Comparison of ENCODE assay signal across 8 cellular contexts in the genomic region with DNA sequence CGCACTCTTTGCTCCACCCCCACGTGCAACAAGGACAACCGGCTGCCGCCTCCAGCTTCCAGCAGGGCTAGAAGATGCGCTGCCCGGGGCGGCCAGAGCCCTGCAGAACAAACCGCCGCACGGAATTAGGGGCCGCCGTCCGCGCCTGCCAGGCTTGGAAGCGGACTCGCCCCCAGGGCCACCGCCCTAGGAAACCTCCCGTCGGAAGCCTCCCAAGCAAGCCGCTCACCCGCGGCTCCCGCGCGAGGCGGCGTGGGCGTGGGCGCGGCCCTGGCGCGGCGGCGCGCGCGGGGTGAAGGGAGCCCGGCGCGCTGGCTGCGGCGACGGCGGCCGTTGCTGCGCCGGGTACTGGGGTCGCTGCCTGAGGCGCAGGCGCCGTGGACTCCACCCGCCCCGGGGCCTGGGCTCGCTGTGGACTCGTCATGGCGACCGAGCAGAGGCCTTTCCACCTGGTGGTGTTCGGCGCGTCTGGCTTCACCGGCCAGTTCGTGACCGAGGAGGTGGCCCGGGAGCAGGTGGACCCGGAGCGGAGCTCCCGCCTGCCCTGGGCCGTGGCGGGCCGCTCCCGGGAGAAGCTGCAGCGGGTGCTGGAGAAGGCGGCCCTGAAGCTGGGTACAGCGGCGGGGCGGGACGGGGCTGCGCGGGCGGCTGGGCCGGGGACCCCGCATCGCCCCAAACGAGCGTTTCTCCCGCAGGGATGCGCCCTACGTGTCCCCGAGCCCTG. TPM values are rescaled to one million over a fixed set of nuclear protein-coding genes. Genes with fewer than 3 reads are reported as not detected.
DNase-seq lines count a peak whose midpoint lies in the region; ATAC-seq and TF ChIP-seq lines count a peak whose summit lies in the region.

A gene with protein sequence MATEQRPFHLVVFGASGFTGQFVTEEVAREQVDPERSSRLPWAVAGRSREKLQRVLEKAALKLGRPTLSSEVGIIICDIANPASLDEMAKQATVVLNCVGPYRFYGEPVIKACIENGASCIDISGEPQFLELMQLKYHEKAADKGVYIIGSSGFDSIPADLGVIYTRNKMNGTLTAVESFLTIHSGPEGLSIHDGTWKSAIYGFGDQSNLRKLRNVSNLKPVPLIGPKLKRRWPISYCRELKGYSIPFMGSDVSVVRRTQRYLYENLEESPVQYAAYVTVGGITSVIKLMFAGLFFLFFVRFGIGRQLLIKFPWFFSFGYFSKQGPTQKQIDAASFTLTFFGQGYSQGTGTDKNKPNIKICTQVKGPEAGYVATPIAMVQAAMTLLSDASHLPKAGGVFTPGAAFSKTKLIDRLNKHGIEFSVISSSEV (plus strand): TSS at position 409 of the 724 bp plus-strand sequence. CDS start 14 bp downstream, at position 423.

- TF ChIP-seq POLR2A in Raji (IDR thresholded peaks at IDR 0.05; ENCODE audit: insufficient read depth, low read depth, low read length), result peak; percentile 64

- no peak within 1 kb of the TSS for H3K27ac ChIP-seq in KMS-11
- peak within 1 kb of the TSS; percentile 82 for H3K27ac ChIP-seq in neural cell (ENCODE audit: low read length)
- peak within 1 kb of the TSS; percentile 71 for H3K27ac ChIP-seq in stomach smooth muscle (ENCODE audit: low read length)

- peak; percentile 95 for ATAC-seq in GM21737 (IDR thresholded peaks at IDR 0.05; ENCODE audit: unreplicated experiment)

- H3K9me3 ChIP-seq in neural cell (ENCODE audit: low read length) (no peaks in the 10 kb centered on the region), stomach smooth muscle (ENCODE audit: control insufficient read depth in 2 of 2, low read length in 2 of 2) (no peaks in the 10 kb centered on the region)

- H4K20me1 ChIP-seq in KMS-11 (ENCODE audit: insufficient read depth) (no peaks in the 10 kb centered on the region), neural cell (ENCODE audit: insufficient read depth) (no peaks in the 10 kb centered on the region)

- H3F3A ChIP-seq in neural cell (ENCODE audit: insufficient read depth, low read length, poor library complexity, severe bottlenecking), result no peaks in the 10 kb centered on the region

- TF ChIP-seq CTCF in KMS-11 (conservative IDR thresholded peaks at IDR 0.05; ENCODE audit: low read depth, low read length), result no peak
- peak; percentile 15 for TF ChIP-seq CTCF in neural cell (IDR thresholded peaks at IDR 0.05; ENCODE audit: poor library complexity, severe bottlenecking)

- no peak within 1 kb of the TSS for H3K4me3 ChIP-seq in KMS-11 (IDR thresholded peaks at IDR 0.05; ENCODE audit: insufficient read depth, low read depth, low read length)
- H3K4me3 ChIP-seq in neural cell (ENCODE audit: low read length), result peak within 1 kb of the TSS; percentile 97
- peak within 1 kb of the TSS; percentile 86 to 88 for H3K4me3 ChIP-seq in stomach smooth muscle (ENCODE audit: low read length in 2 of 2)

- TF ChIP-seq EP300 in neural cell (conservative IDR thresholded peaks at IDR 0.05; ENCODE audit: poor library complexity, severe bottlenecking), result peak; percentile 28

- H2AFZ ChIP-seq in KMS-11 (ENCODE audit: low read depth) (peak within 1 kb of the TSS; percentile 67; the same call in 1 of the 2 replicates), neural cell (ENCODE audit: low read depth, low read length) (peak within 1 kb of the TSS; percentile 58)

- H3K36me3 ChIP-seq in KMS-11 (ENCODE audit: insufficient read depth) (no peaks in the 10 kb centered on the region), neural cell (ENCODE audit: insufficient read depth, low read length) (peaks cover 4% of the 10 kb centered on the region), stomach smooth muscle (ENCODE audit: control insufficient read depth in 2 of 2, insufficient read depth in 2 of 2, low read length in 2 of 2) (peaks cover 5 to 7% of the 10 kb centered on the region in 2 donors)

- no peaks in the 10 kb centered on the region for H3K27me3 ChIP-seq in KMS-11 (ENCODE audit: insufficient read depth, low read depth)
- no peaks in the 10 kb centered on the region for H3K27me3 ChIP-seq in neural cell (ENCODE audit: insufficient read depth, low read depth, low read length)
- H3K27me3 ChIP-seq in stomach smooth muscle (ENCODE audit: control insufficient read depth in 1 of 2, insufficient read depth in 2 of 2, low read length in 2 of 2), result no peaks in the 10 kb centered on the region

- H3K9ac ChIP-seq in KMS-11, result no peak within 1 kb of the TSS; the same call in 1 of the 2 replicates
- peak within 1 kb of the TSS; percentile 89 for H3K9ac ChIP-seq in neural cell (ENCODE audit: low read length)
- H3K9ac ChIP-seq in stomach smooth muscle (ENCODE audit: low read length in 2 of 2), result peak within 1 kb of the TSS; percentile 75 to 84

- H3K4me2 ChIP-seq in KMS-11 (peak within 1 kb of the TSS; percentile 59; the same call in 1 of the 2 replicates), neural cell (ENCODE audit: low read length) (peak within 1 kb of the TSS; percentile 92)

- no peaks in the 10 kb centered on the region for H3K9me2 ChIP-seq in neural cell (ENCODE audit: insufficient read depth, low read length)

- H3K79me2 ChIP-seq in KMS-11 (ENCODE audit: insufficient read depth, low read depth) (no peaks in the 10 kb centered on the region), neural cell (replicated peaks; ENCODE audit: insufficient read depth, low read length) (peaks cover 22% of the 10 kb centered on the region)

- no peaks in the 10 kb centered on the region for H3K4me1 ChIP-seq in KMS-11 (ENCODE audit: low read depth, poor library complexity, severe bottlenecking)
- H3K4me1 ChIP-seq in stomach smooth muscle (ENCODE audit: control insufficient read depth, insufficient read depth, low read length), result peaks cover 8% of the 10 kb centered on the region

- TF ChIP-seq RAD21 in neural cell (conservative IDR thresholded peaks at IDR 0.05), result peak; percentile 23

- DNase-seq in Daoy (ENCODE audit: low read depth), result peak; percentile 84
- peak; percentile 35 for DNase-seq in activated T-helper 9 cell treated with anti-CD3 and anti-CD28 coated beads, Interleukin-2, amount 50 U/mL, for 16 hours (ENCODE audit: low read depth)
- peak; percentile 39 for DNase-seq in fibroblast of the conjunctiva (ENCODE audit: low read depth)

TF ChIP-seq in neural cell, 6 proteins besides CTCF, POLR2A, EP300 and RAD21:
- TF ChIP-seq SMC3 (conservative IDR thresholded peaks at IDR 0.05; ENCODE audit: poor library complexity) (no peak), MXI1 (conservative IDR thresholded peaks at IDR 0.05; ENCODE audit: poor library complexity, severe bottlenecking) (peak; percentile 76), EZH2 (IDR thresholded peaks at IDR 0.05; ENCODE audit: borderline replicate concordance, insufficient read depth, low read length, poor library complexity, severe bottlenecking) (no peak), TAF1 (IDR thresholded peaks at IDR 0.05; ENCODE audit: low read depth) (peak; percentile 66), POLR2AphosphoS5 (IDR thresholded peaks at IDR 0.05) (peak; percentile 68), REST (IDR thresholded peaks at IDR 0.05; ENCODE audit: borderline replicate concordance) (peak; percentile 56)

RNA-seq across cellular contexts. Expression of the gene that starts here (rescaled TPM):
- 65.0 and 80.3 TPM in 2 replicates for total RNA-seq in Daoy (2014; rRNA removed; shearing (Covaris generic))
- polyA plus RNA-seq in neural cell, result 94.2 and 98.5 TPM in 2 replicates
- 72.6 and 77.0 TPM in 2 replicates for polyA minus RNA-seq in neural cell
